ENCODE assay signal across 18 cellular contexts in the genomic region with DNA sequence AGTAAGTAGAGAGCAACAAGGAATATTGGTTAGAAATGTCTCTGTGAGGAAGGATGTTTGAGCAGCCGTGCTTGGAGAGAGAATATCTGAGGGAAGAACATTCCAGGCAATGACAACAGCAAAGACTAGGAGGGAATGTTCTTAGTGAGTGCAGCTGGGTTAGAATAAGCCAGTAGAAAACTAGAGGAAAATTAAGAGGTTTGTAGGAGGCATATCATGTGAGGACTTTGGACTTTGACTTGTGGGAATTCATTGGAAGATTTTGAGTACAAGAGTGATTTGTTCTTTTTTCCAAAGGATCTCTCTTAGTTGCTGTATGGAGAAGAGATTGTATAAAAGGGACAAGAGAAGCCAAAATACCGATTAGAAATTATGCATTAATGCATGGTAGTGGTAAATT. TPM values are rescaled to one million over a fixed set of nuclear protein-coding genes. Genes with fewer than 3 reads are reported as not detected.
"Had no signal": no experiment of that assay in that cellular context is flagged by ENCODE, and none has a peak within 500 bp of the region (broad histone marks: within the 10 kb centered on the region; RNA-seq: fewer than 3 reads in every experiment).

No MANE protein-coding gene starts in this region.

- H3K27me3 ChIP-seq: gastrocnemius medialis, sigmoid colon, suprapubic skin had no signal

- H3K9me3 Mint-ChIP-seq: type B pancreatic cell had no signal

- H3K27ac ChIP-seq: gastrocnemius medialis, sigmoid colon, suprapubic skin had no signal

- H3K27ac Mint-ChIP-seq: brain, type B pancreatic cell had no signal

- H3K4me3 ChIP-seq: gastrocnemius medialis, sigmoid colon, suprapubic skin had no signal

- H3K9me3 ChIP-seq: gastrocnemius medialis, sigmoid colon, suprapubic skin had no signal

- ATAC-seq: gastrocnemius medialis, SK-N-SH treated with all-trans-retinoic acid at 6 μM for 48 hours had no signal

- H3K4me1 Mint-ChIP-seq: brain had no signal

- H3K27me3 Mint-ChIP-seq: brain, type B pancreatic cell had no signal

- H3K4me1 ChIP-seq: sigmoid colon, suprapubic skin had no signal

- DNase-seq: activated CD4-positive, alpha-beta T cell treated with anti-CD3 and anti-CD28 coated beads, Interleukin-2, amount 50 U/mL, for 4 hours; activated naive CD4-positive, alpha-beta T cell treated with Interleukin-2 at 50 U/mL for 16 hours; activated T-cell treated with anti-CD3 and anti-CD28 coated beads, Interleukin-2, amount 50 U/mL, for 1 hour; amniotic stem cell; effector memory CD4-positive, alpha-beta T cell; gastrocnemius medialis; kidney glomerular epithelial cell; sigmoid colon; stimulated activated CD4-positive, alpha-beta T cell treated with anti-CD3 and anti-CD28 coated beads, Interleukin-12 subunit alpha, Interleukin-12 subunit beta, amount 100 ng/mL, for 4 hours; stimulated activated naive CD4-positive, alpha-beta T cell treated with Interleukin-2 at 50 U/mL for 16 hours; T-helper 2 cell had no signal

- H3K4me3 Mint-ChIP-seq: brain, type B pancreatic cell had no signal

RNA-seq across cellular contexts. Expression of a gene that starts 59.5 kb away (rescaled TPM):
- total RNA-seq: fibroblast of lung, lung microvascular endothelial cell, pulmonary artery endothelial cell had no signal
- polyA plus RNA-seq: fibroblast of lung had no signal
